Comparison of ENCODE assay signal across 8 cellular contexts in genomic region chr13:52195052-52195837, GRCh38. TPM values are rescaled to one million over a fixed set of nuclear protein-coding genes. Genes with fewer than 3 reads are reported as not detected.
DNase-seq lines count a peak whose midpoint lies in the region; ATAC-seq, FAIRE-seq and TF ChIP-seq lines count a peak whose summit lies in the region.

No MANE protein-coding gene starts in this region.

- peak overlapping the region; percentile 98 for H3K27ac Mint-ChIP-seq in activated B cell treated with CpG ODN at 0.5 μM for 24 hours

- peaks cover 11% of the 10 kb centered on the region for H3K36me3 Mint-ChIP-seq in activated B cell treated with CpG ODN at 0.5 μM for 24 hours (ENCODE audit: low read depth)

- H3K27ac ChIP-seq in kidney (ENCODE audit: low read depth in 2 of 2, low read length in 2 of 2): peak overlapping the region in 1 of 2 donors; percentile 51

- intact Hi-C loops in activated B cell treated with CpG ODN at 0.5 μM for 24 hours (cut with micrococcal nuclease): loop anchor here (1.0 to 5.0 kb wide), 3 partner anchors 42 to 393 kb away; partner anchors contain the start of genes ALG11 and DHRS12
- intact Hi-C loops in kidney (cut with DNase I): no loop called here

- FAIRE-seq in kidney (lab: Jason Lieb, UNC): no peak

- H3K4me3 ChIP-seq in cardiac fibroblast (replicated peaks in 1 of 2; ENCODE audit: low read depth in 2 of 2, low read length in 2 of 2) (peak overlapping the region; percentile 73 to 90), kidney (ENCODE audit: low read length in 2 of 2) (peak overlapping the region; percentile 81 to 100)

- POLR2A ChIA-PET in activated B cell treated with CpG ODN at 0.5 μM for 24 hours (lab: Charles Lee): interaction anchor here (0.7 to 2.5 kb wide), 8 partner anchors 36 to 1284 kb away, joined by 3 to 13 read pairs (median 4); partner anchors contain the start of genes DHRS12, NEK3, SUGT1 and VPS36

- no peaks in the 10 kb centered on the region for H3K9me3 Mint-ChIP-seq in activated B cell treated with CpG ODN at 0.5 μM for 24 hours

- peaks cover 30% of the 10 kb centered on the region for H3K4me1 Mint-ChIP-seq in activated B cell treated with CpG ODN at 0.5 μM for 24 hours

- H3K9ac ChIP-seq in kidney (ENCODE audit: low read length in 2 of 2): peak overlapping the region in 1 of 2 donors; percentile 28

- peak overlapping the region; percentile 99 for H3K4me3 Mint-ChIP-seq in activated B cell treated with CpG ODN at 0.5 μM for 24 hours

- in situ Hi-C loops in KBM-7 (cut with MboI; ENCODE audit: low pct_unique_long_range_greater_than_20kb, low sequenced_read_pairs): no loop called here

- no peaks in the 10 kb centered on the region for H3K36me3 ChIP-seq in kidney (ENCODE audit: control insufficient read depth in 1 of 2, insufficient read depth in 2 of 2, low read length in 2 of 2)

- CTCF ChIA-PET in activated B cell treated with CpG ODN at 0.5 μM for 24 hours (lab: Charles Lee): interaction anchor here (0.9 to 1.0 kb wide), 2 partner anchors 67 to 380 kb away, joined by 3 read pairs; no protein-coding TSS in a partner anchor

- H3K9me3 ChIP-seq in kidney (ENCODE audit: control insufficient read depth in 1 of 2, low read length in 2 of 2): no peaks in the 10 kb centered on the region

- ATAC-seq in GM18907 (IDR thresholded peaks at IDR 0.05; ENCODE audit: unreplicated experiment) (peak; percentile 82), HG03196 (IDR thresholded peaks at IDR 0.05; ENCODE audit: unreplicated experiment) (peak; percentile 61), activated B cell treated with CpG ODN at 0.5 μM for 24 hours (ENCODE audit: low read depth) (peak; percentile 73)

- DNase-seq in 8988T (peak; percentile 48), activated B cell treated with CpG ODN at 0.5 μM for 24 hours (peak; percentile 55), cardiac fibroblast (ENCODE audit: low read depth in 2 of 2) (peak; percentile 78 to 87), kidney (peak; percentile 95), KBM-7 (no peak)
- peak; percentile 40 to 52 (median 50) for DNase-seq in stimulated activated CD4-positive, alpha-beta T cell treated with anti-CD3 and anti-CD28 coated beads, Interleukin-12 subunit alpha, Interleukin-12 subunit beta, amount 100 ng/mL, for 48 hours (ENCODE audit: low read depth in 2 of 3, low spot score in 1 of 3)

- peaks cover 0 to 5% of the 10 kb centered on the region in 2 donors for H3K4me1 ChIP-seq in kidney (ENCODE audit: control insufficient read depth in 1 of 2, insufficient read depth in 1 of 2, low read depth in 1 of 2, low read length in 2 of 2)

- no peaks in the 10 kb centered on the region for H3K27me3 Mint-ChIP-seq in activated B cell treated with CpG ODN at 0.5 μM for 24 hours

- TF ChIP-seq CTCF in activated B cell treated with CpG ODN at 0.5 μM for 24 hours (IDR thresholded peaks at IDR 0.05) (no peak), cardiac fibroblast (IDR thresholded peaks at IDR 0.05; ENCODE audit: low read depth, low read length) (no peak), kidney (IDR thresholded peaks at IDR 0.05; ENCODE audit: borderline replicate concordance, extremely low read depth, insufficient read depth) (peak; percentile 9)

RNA-seq across cellular contexts. Expression of gene NEK3, which starts 35.8 kb away (rescaled TPM):
- total RNA-seq in activated B cell treated with CpG ODN at 0.5 μM for 24 hours (9.1 and 12.0 TPM in 2 replicates), kidney (21.1 TPM)
- polyA plus RNA-seq in kidney (ENCODE audit: insufficient read depth, low read depth, low replicate concordance): 17.4 TPM
